In genomic region chr2:44938287-44939073, GRCh38 we compare ENCODE assay signal across 11 cellular contexts. TPM values are rescaled to one million over a fixed set of nuclear protein-coding genes. Genes with fewer than 3 reads are reported as not detected.
DNase-seq lines count a peak whose midpoint lies in the region; ATAC-seq and TF ChIP-seq lines count a peak whose summit lies in the region.
"Had no signal": no experiment of that assay in that cellular context is flagged by ENCODE, and none has a peak within 500 bp of the region (broad histone marks: within the 10 kb centered on the region; RNA-seq: fewer than 3 reads in every experiment).

No MANE protein-coding gene starts in this region.

- H3K36me3 ChIP-seq in thoracic aorta, result no peaks in the 10 kb centered on the region

- intact Hi-C loops in left colon (cut with DNase I, micrococcal nuclease), result no loop called here

- DNase-seq in activated T-cell treated with anti-CD3 and anti-CD28 coated beads, Interleukin-2, amount 50 U/mL, for 72 hours, result no peak
- no peak for DNase-seq in activated T-cell treated with anti-CD3 and anti-CD28 coated beads, Interleukin-2, amount 50 U/mL, for 1 hour
- DNase-seq in T-helper 17 cell (no peak), left colon (no peak), thoracic aorta (ENCODE audit: low spot score) (no peak)
- no peak for DNase-seq in effector memory CD8-positive, alpha-beta T cell
- DNase-seq: activated T-cell treated with anti-CD3 and anti-CD28 coated beads, Interleukin-2, amount 50 U/mL, for 4 hours; COR-L47; NCI-H2107 had no signal

- no peak overlapping the region for H3K27ac Mint-ChIP-seq in activated T-cell treated with anti-CD3 and anti-CD28 coated beads, Interleukin-2, amount 50 U/mL, for 72 hours
- H3K27ac Mint-ChIP-seq in T-helper 17 cell, result no peak overlapping the region
- no peak overlapping the region for H3K27ac Mint-ChIP-seq in effector memory CD8-positive, alpha-beta T cell

- H3K4me1 ChIP-seq in thoracic aorta (ENCODE audit: control insufficient read depth in 1 of 2, low read depth in 2 of 2), result peaks cover 18 to 57% of the 10 kb centered on the region in 2 donors

- H3K9me3 ChIP-seq in T-helper 17 cell (ENCODE audit: control insufficient read depth, low read length, poor library complexity, severe bottlenecking) (no peaks in the 10 kb centered on the region), thoracic aorta (no peaks in the 10 kb centered on the region)

- no peaks in the 10 kb centered on the region for H3K9me3 Mint-ChIP-seq in activated T-cell treated with anti-CD3 and anti-CD28 coated beads, Interleukin-2, amount 50 U/mL, for 72 hours
- H3K9me3 Mint-ChIP-seq in effector memory CD8-positive, alpha-beta T cell, result no peaks in the 10 kb centered on the region
- H3K9me3 Mint-ChIP-seq: activated T-cell treated with anti-CD3 and anti-CD28 coated beads, Interleukin-2, amount 50 U/mL, for 4 hours had no signal

- H3K36me3 Mint-ChIP-seq in activated T-cell treated with anti-CD3 and anti-CD28 coated beads, Interleukin-2, amount 50 U/mL, for 72 hours (ENCODE audit: insufficient read depth in 2 of 2), result peaks cover 0 to 4% of the 10 kb centered on the region in 2 donors
- H3K36me3 Mint-ChIP-seq in T-helper 17 cell (ENCODE audit: low read depth), result peaks cover 12% of the 10 kb centered on the region
- H3K36me3 Mint-ChIP-seq in effector memory CD8-positive, alpha-beta T cell (ENCODE audit: insufficient read depth), result peaks cover 7% of the 10 kb centered on the region

- peaks cover 44% of the 10 kb centered on the region for H3K4me1 Mint-ChIP-seq in activated T-cell treated with anti-CD3 and anti-CD28 coated beads, Interleukin-2, amount 50 U/mL, for 72 hours (ENCODE audit: low read depth)
- H3K4me1 Mint-ChIP-seq in T-helper 17 cell, result peaks cover 18% of the 10 kb centered on the region
- H3K4me1 Mint-ChIP-seq in effector memory CD8-positive, alpha-beta T cell (ENCODE audit: low read depth in 2 of 2), result peaks cover 19 to 26% of the 10 kb centered on the region in 2 donors

- H3K4me3 Mint-ChIP-seq in activated T-cell treated with anti-CD3 and anti-CD28 coated beads, Interleukin-2, amount 50 U/mL, for 72 hours, result peak overlapping the region; percentile 61 to 71
- H3K4me3 Mint-ChIP-seq in T-helper 17 cell, result peak overlapping the region; percentile 56
- peak overlapping the region in 1 of 2 donors; percentile 40 for H3K4me3 Mint-ChIP-seq in effector memory CD8-positive, alpha-beta T cell
- H3K4me3 Mint-ChIP-seq: activated T-cell treated with anti-CD3 and anti-CD28 coated beads, Interleukin-2, amount 50 U/mL, for 4 hours had no signal

- ATAC-seq in activated T-cell treated with anti-CD3 and anti-CD28 coated beads, Interleukin-2, amount 50 U/mL, for 72 hours (replicated peaks in 1 of 2), result peak; percentile 22 to 27
- ATAC-seq in T-helper 17 cell, result no peak
- ATAC-seq in left colon, result peak; percentile 59
- ATAC-seq in thoracic aorta (ENCODE audit: insufficient number of reproducible peaks, low FRiP score, low read depth), result no peak
- no peak for ATAC-seq in HG03108 (IDR thresholded peaks at IDR 0.05; ENCODE audit: unreplicated experiment)
- no peak for ATAC-seq in effector memory CD8-positive, alpha-beta T cell (replicated peaks)
- no peak for ATAC-seq in GM18858 (IDR thresholded peaks at IDR 0.05; ENCODE audit: unreplicated experiment)

- no peak overlapping the region for H3K27ac ChIP-seq in thoracic aorta

- peaks cover 83% of the 10 kb centered on the region for H3K27me3 Mint-ChIP-seq in activated T-cell treated with anti-CD3 and anti-CD28 coated beads, Interleukin-2, amount 50 U/mL, for 72 hours (ENCODE audit: low read depth)
- peaks cover 73% of the 10 kb centered on the region for H3K27me3 Mint-ChIP-seq in T-helper 17 cell
- H3K27me3 Mint-ChIP-seq in effector memory CD8-positive, alpha-beta T cell, result peaks cover 74 to 95% of the 10 kb centered on the region in 2 donors

- peak overlapping the region; percentile 66 for H3K4me3 ChIP-seq in thoracic aorta

- no peak for TF ChIP-seq CTCF in thoracic aorta (IDR thresholded peaks at IDR 0.05)

- peaks cover 31% of the 10 kb centered on the region for H3K27me3 ChIP-seq in thoracic aorta (replicated peaks; ENCODE audit: insufficient read depth)

RNA-seq across cellular contexts. Expression of gene SIX3, which starts 3.0 kb away (rescaled TPM):
- not detected for total RNA-seq in activated T-cell treated with anti-CD3 and anti-CD28 coated beads, Interleukin-2, amount 50 U/mL, for 72 hours
- total RNA-seq in T-helper 17 cell (not detected), left colon (not detected), thoracic aorta (under 1 TPM in 1 of 2 donors, not detected in 1; 0.14 TPM)

Comparison
In these comparisons a context has a peak if more than half of its experiments do, and no peak if none do; other contexts are left out.
1. ATAC-seq: peak in activated T-cell treated with anti-CD3 and anti-CD28 coated beads, Interleukin-2, amount 50 U/mL, for 72 hours (2 of 2) and left colon (single experiment); none in T-helper 17 cell (single experiment), thoracic aorta (single experiment), HG03108 (single experiment), effector memory CD8-positive, alpha-beta T cell (single experiment) and GM18858 (single experiment).